ENCODE assay signal across 14 cellular contexts in the genomic region with DNA sequence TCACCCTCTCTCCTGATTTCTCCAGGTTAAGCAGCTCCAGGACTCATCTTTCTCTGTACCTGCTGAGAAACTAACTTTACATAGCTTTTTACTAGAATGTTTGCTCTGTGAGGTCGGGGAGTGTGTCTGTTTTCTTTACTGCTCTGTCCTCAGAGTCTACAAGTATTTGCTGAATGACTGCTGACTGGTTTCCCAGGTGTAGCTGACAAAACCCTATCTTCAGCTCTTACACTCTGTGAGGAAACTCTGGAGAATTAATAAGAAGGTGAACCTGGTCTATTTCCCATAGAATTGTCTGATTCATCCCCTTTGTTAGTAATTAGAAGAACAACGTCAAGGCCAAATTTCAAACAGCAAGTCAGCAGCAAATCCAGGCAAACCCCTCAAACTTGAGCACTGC.
DNase-seq lines count a peak whose midpoint lies in the region; ATAC-seq, FAIRE-seq and TF ChIP-seq lines count a peak whose summit lies in the region.
"Had no signal": no experiment of that assay in that cellular context is flagged by ENCODE, and none has a peak within 500 bp of the region (broad histone marks: within the 10 kb centered on the region; RNA-seq: fewer than 3 reads in every experiment).

No MANE protein-coding gene starts in this region.

- CTCF ChIA-PET in PC-3 (lab: Charles Lee) = interaction anchor here (0.5 kb wide), 1 partner anchor 537 kb away, joined by 3 read pairs; no protein-coding TSS in a partner anchor

- no peaks in the 10 kb centered on the region for H3K9me2 ChIP-seq in PC-3 (replicated peaks; ENCODE audit: low read length)

- no peak overlapping the region for H3K9ac ChIP-seq in PC-3 (ENCODE audit: low read length)
- H3K9ac ChIP-seq: GM23248 had no signal

- no peaks in the 10 kb centered on the region for H3K9me3 ChIP-seq in PC-3 (ENCODE audit: low read length)

- TF ChIP-seq CTCF in PC-3 (conservative IDR thresholded peaks at IDR 0.05; ENCODE audit: low read depth, low read length) = no peak
- no peak for TF ChIP-seq CTCF in epithelial cell of esophagus (IDR thresholded peaks at IDR 0.05; ENCODE audit: insufficient read depth, low read depth, low read length, missing control alignments)
- TF ChIP-seq CTCF in nephron progenitor cell (IDR thresholded peaks at IDR 0.05) = no peak
- TF ChIP-seq CTCF in GM20000 (IDR thresholded peaks at IDR 0.05; ENCODE audit: extremely low read depth, missing control alignments) = no peak

- no TSS peak for BruUV-seq in PC-3 (replicated peaks; lab: Mats Ljungman, UMichigan)

- H3K9me3 Mint-ChIP-seq in nephron progenitor cell = peaks cover 9% of the 10 kb centered on the region

- no peak overlapping the region for H3K4me3 ChIP-seq in PC-3 (ENCODE audit: low read length)
- no peak overlapping the region for H3K4me3 ChIP-seq in epithelial cell of esophagus (ENCODE audit: low read length)
- H3K4me3 ChIP-seq: GM23248 had no signal

- H4K20me1 ChIP-seq in PC-3 (ENCODE audit: low read length) = no peaks in the 10 kb centered on the region

- POLR2A ChIA-PET in PC-3 (lab: Charles Lee; ENCODE audit: unreplicated experiment) = interaction anchor here (0.6 kb wide), 1 partner anchor 220 kb away, joined by 3 read pairs; no protein-coding TSS in a partner anchor

- peaks cover 3% of the 10 kb centered on the region for H3K27me3 Mint-ChIP-seq in nephron progenitor cell (ENCODE audit: low read depth, poor library complexity)

- peak; percentile 10 for DNase-seq in PC-3
- DNase-seq in epithelial cell of esophagus (ENCODE audit: low read depth) = peak; percentile 56
- DNase-seq in nephron progenitor cell = no peak
- DNase-seq in urothelium cell line (ENCODE audit: low spot score) = no peak
- DNase-seq in GM20000 (ENCODE audit: low spot score) = no peak
- no peak for DNase-seq in DMS153 treated with DMSO at 0.1 percent for 48 hours (lab: John Stamatoyannopoulos, UW; ENCODE audit: unreplicated experiment)
- DNase-seq: activated CD4-positive, alpha-beta T cell treated with anti-CD3 and anti-CD28 coated beads for 48 hours; activated CD8-positive, alpha-beta memory T cell treated with anti-CD3 and anti-CD28 coated beads, Interleukin-2, amount 50 U/mL, for 4 hours; activated naive CD4-positive, alpha-beta T cell treated with Interleukin-2 at 50 U/mL for 16 hours; aorta; GM23248; NCI-H1694 treated with DMSO at 0.1 percent for 48 hours; right cardiac atrium had no signal

- H3K4me1 Mint-ChIP-seq in nephron progenitor cell = peaks cover 98% of the 10 kb centered on the region

- peaks cover 8% of the 10 kb centered on the region for H3K36me3 Mint-ChIP-seq in nephron progenitor cell (ENCODE audit: low read depth)

- H3K36me3 ChIP-seq in PC-3 (ENCODE audit: low read depth, low read length) = no peaks in the 10 kb centered on the region

- peak overlapping the region; percentile 12 for H3K27ac ChIP-seq in PC-3 (ENCODE audit: low read length)
- H3K27ac ChIP-seq: GM23248 had no signal

- no peak overlapping the region for H2AFZ ChIP-seq in PC-3 (ENCODE audit: low read length)
- H2AFZ ChIP-seq: GM23248 had no signal

- no peaks in the 10 kb centered on the region for H3K27me3 ChIP-seq in PC-3 (ENCODE audit: low read length)

- H3K79me2 ChIP-seq in PC-3 (ENCODE audit: low read length) = no peaks in the 10 kb centered on the region

- no peak overlapping the region for H3K4me3 Mint-ChIP-seq in nephron progenitor cell

- ATAC-seq in PC-3 (peak; percentile 42), HG02938 (IDR thresholded peaks at IDR 0.05; ENCODE audit: unreplicated experiment) (no peak)
- ATAC-seq: right cardiac atrium had no signal

- peak overlapping the region; percentile 92 for H3K27ac Mint-ChIP-seq in nephron progenitor cell

- H3K4me2 ChIP-seq in PC-3 (ENCODE audit: low read length) = no peak overlapping the region

- FAIRE-seq in urothelium cell line (lab: Jason Lieb, UNC) = peak; percentile 13

- intact Hi-C loops in PC-3 (cut with micrococcal nuclease) = no loop called here

- peaks cover 44% of the 10 kb centered on the region for H3K4me1 ChIP-seq in PC-3 (ENCODE audit: insufficient read depth, low read length)

- no peaks in the 10 kb centered on the region for H3F3A ChIP-seq in PC-3 (ENCODE audit: low read length, unreplicated experiment)

Comparison
In these comparisons a context has a peak if more than half of its experiments do, and no peak if none do; other contexts are left out.
1. DNase-seq: peak in PC-3 (single experiment) and epithelial cell of esophagus (single experiment); none in nephron progenitor cell (single experiment), urothelium cell line (single experiment), GM20000 (single experiment) and DMS153 treated with DMSO at 0.1 percent for 48 hours (single experiment).